In genomic region chr13:66154981-66155380, GRCh38 we compare ENCODE assay signal across 18 cellular contexts.
A peak's percentile ranks its signal among the peaks of the same experiment; 100 is the strongest.
DNase-seq lines count a peak whose midpoint lies in the region; ATAC-seq and TF ChIP-seq lines count a peak whose summit lies in the region.
"Had no signal": no experiment of that assay in that cellular context is flagged by ENCODE, and none has a peak within 500 bp of the region (broad histone marks: within the 10 kb centered on the region; RNA-seq: fewer than 3 reads in every experiment).

No MANE protein-coding gene starts in this region.

- H3K9me2 ChIP-seq in SK-N-SH = 0 out of 2 replicates have a peak, but pooled peaks cover 3% of the 10 kb centered on the region
- no peaks in the 10 kb centered on the region for H3K9me2 ChIP-seq in OCI-LY7 (ENCODE audit: insufficient read depth, low read length)

- H3K4me1 ChIP-seq in SK-N-SH (ENCODE audit: control insufficient read depth in 1 of 2, insufficient read depth in 2 of 2, low read depth in 1 of 2, low read length in 1 of 2) = no peaks in the 10 kb centered on the region
- H3K4me1 ChIP-seq in OCI-LY7 (ENCODE audit: insufficient read depth, low read length, poor library complexity, severe bottlenecking) = peaks cover 13% of the 10 kb centered on the region
- H3K4me1 ChIP-seq: transverse colon had no signal

- H3K79me2 ChIP-seq in SK-N-SH (ENCODE audit: insufficient read depth) (no peaks in the 10 kb centered on the region), OCI-LY7 (ENCODE audit: insufficient read depth, low read depth, low read length) (no peaks in the 10 kb centered on the region)

- no peak for TF ChIP-seq EP300 in SK-N-SH (IDR thresholded peaks at IDR 0.05; ENCODE audit: borderline replicate concordance in 1 of 2, low read depth in 1 of 2, low read length in 1 of 2)

- TF ChIP-seq RAD21 in SK-N-SH (IDR thresholded peaks at IDR 0.05; ENCODE audit: low read length) = no peak

- H2AFZ ChIP-seq in SK-N-SH (ENCODE audit: low read depth) (peak overlapping the region; percentile 60), OCI-LY7 (ENCODE audit: low read length) (peak overlapping the region; percentile 45; the same call in 1 of the 2 replicates)

- no peaks in the 10 kb centered on the region for H3K9me3 ChIP-seq in SK-N-SH
- no peaks in the 10 kb centered on the region for H3K9me3 ChIP-seq in OCI-LY7 (ENCODE audit: low read length)
- H3K9me3 ChIP-seq: transverse colon had no signal

- no peak overlapping the region for H3K9ac ChIP-seq in SK-N-SH

- POLR2A ChIA-PET in SK-N-SH (lab: Yijun Ruan, JAX) = no interaction called here
- POLR2A ChIA-PET in OCI-LY7 (lab: Charles Lee) = interaction anchor here (0.7 kb wide), 1 partner anchor 1067 kb away, joined by 3 read pairs; no protein-coding TSS in a partner anchor

- H3K4me2 ChIP-seq in SK-N-SH = peak overlapping the region; percentile 14; the same call in 1 of the 2 replicates
- H3K4me2 ChIP-seq in OCI-LY7 (ENCODE audit: low read length) = peak overlapping the region; percentile 10; the same call in 1 of the 2 replicates

- peaks cover 4% of the 10 kb centered on the region for H3F3A ChIP-seq in SK-N-SH (replicated peaks; ENCODE audit: insufficient read depth)

- WGBS in SK-N-SH (ENCODE audit: low lambda C conversion rate) = 3% methylated on average over 1 of the region's 1 CpG

- TF ChIP-seq CTCF in SK-N-SH (IDR thresholded peaks at IDR 0.05) (no peak), OCI-LY7 (conservative IDR thresholded peaks at IDR 0.05; ENCODE audit: low read length) (no peak), fibroblast of pulmonary artery (IDR thresholded peaks at IDR 0.05; ENCODE audit: low read length, missing control alignments) (no peak)

- H3K36me3 ChIP-seq in SK-N-SH (replicated peaks in 1 of 2; ENCODE audit: control insufficient read depth in 1 of 2, insufficient read depth in 2 of 2, low read length in 1 of 2) (no peaks in the 10 kb centered on the region), OCI-LY7 (ENCODE audit: insufficient read depth, low read length) (no peaks in the 10 kb centered on the region)
- H3K36me3 ChIP-seq: transverse colon had no signal

- intact Hi-C loops in OCI-LY7 (cut with micrococcal nuclease; ENCODE audit: unreplicated experiment) (no loop called here), Right ventricle myocardium inferior (cut with DNase I) (no loop called here)

- BruUV-seq in OCI-LY7 (replicated peaks; lab: Mats Ljungman, UMichigan) = no TSS peak

- H3K4me3 ChIP-seq in SK-N-SH (ENCODE audit: low read depth in 2 of 2, low read length in 1 of 2) (no peak overlapping the region), OCI-LY7 (ENCODE audit: low read depth, low read length, poor library complexity, severe bottlenecking) (no peak overlapping the region), fibroblast of pulmonary artery (replicated peaks; ENCODE audit: low read depth, low read length) (no peak overlapping the region)
- H3K4me3 ChIP-seq: transverse colon had no signal

- H3K27me3 ChIP-seq in SK-N-SH (ENCODE audit: insufficient read depth) = no peaks in the 10 kb centered on the region
- H3K27me3 ChIP-seq: transverse colon had no signal

- no peak for DNase-seq in SK-N-SH
- DNase-seq in OCI-LY7 (ENCODE audit: low spot score) = peak; percentile 4
- DNase-seq in fibroblast of pulmonary artery (ENCODE audit: low read depth) = peak; percentile 28
- peak; percentile 21 for DNase-seq in stromal cell of bone marrow (ENCODE audit: low read depth)
- DNase-seq in kidney tubule cell (ENCODE audit: low spot score) = no peak
- no peak for DNase-seq in Right ventricle myocardium inferior (ENCODE audit: missing footprints)
- no peak for DNase-seq in NCI-H1436 treated with DMSO at 0.1 percent for 48 hours (lab: John Stamatoyannopoulos, UW)
- DNase-seq: activated CD8-positive, alpha-beta memory T cell treated with anti-CD3 and anti-CD28 coated beads, Interleukin-2, amount 10 ng/mL, durations not matched to agents 7 days and 5 days; activated naive CD8-positive, alpha-beta T cell treated with anti-CD3 and anti-CD28 coated beads, Interleukin-2, amount 50 U/mL, for 24 hours; CD4-positive, alpha-beta memory T cell; effector CD4-positive, alpha-beta T cell; H7; NCI-H1105; NCI-H510A treated with DMSO at 0.1 percent for 48 hours; stimulated activated naive CD8-positive, alpha-beta T cell treated with anti-CD3 and anti-CD28 coated beads, Interleukin-15, Interleukin-2, amounts not matched to agents 100 U/mL and 50 U/mL, for 24 hours; transverse colon had no signal

- CTCF ChIA-PET in SK-N-SH (lab: Yijun Ruan, JAX) (no interaction called here), OCI-LY7 (lab: Charles Lee; ENCODE audit: unreplicated experiment) (no interaction called here)

- H4K20me1 ChIP-seq in SK-N-SH (ENCODE audit: insufficient read depth) (no peaks in the 10 kb centered on the region), OCI-LY7 (ENCODE audit: insufficient read depth, low read length) (no peaks in the 10 kb centered on the region)

- H3K27ac ChIP-seq in SK-N-SH (ENCODE audit: low read depth in 2 of 2, low read length in 1 of 2) = peak overlapping the region in 1 of 2 experiments; percentile 43; a peak in 1 of 4 replicates
- no peak overlapping the region for H3K27ac ChIP-seq in OCI-LY7 (ENCODE audit: low read depth, low read length, poor library complexity, severe bottlenecking)
- H3K27ac ChIP-seq: transverse colon had no signal

- ATAC-seq in SK-N-SH treated with all-trans-retinoic acid at 6 μM for 48 hours = no peak
- ATAC-seq in Right ventricle myocardium inferior = no peak
- ATAC-seq: activated CD8-positive, alpha-beta memory T cell treated with anti-CD3 and anti-CD28 coated beads, Interleukin-2, amount 10 ng/mL, durations not matched to agents 7 days and 5 days; activated naive CD8-positive, alpha-beta T cell treated with anti-CD3 and anti-CD28 coated beads, Interleukin-2, amount 50 U/mL, for 24 hours; activated T-helper 17 cell treated with anti-CD3 and anti-CD28 coated beads, Interleukin-2, amount 50 U/mL, for 72 hours; stimulated activated naive CD8-positive, alpha-beta T cell treated with anti-CD3 and anti-CD28 coated beads, Interleukin-15, Interleukin-2, amounts not matched to agents 100 U/mL and 50 U/mL, for 24 hours had no signal

TF ChIP-seq in SK-N-SH, 30 proteins besides CTCF, POLR2A, EP300 and RAD21:
- no peak for TF ChIP-seq ZBTB33 (IDR thresholded peaks at IDR 0.05; ENCODE audit: borderline replicate concordance, low read depth)
- TF ChIP-seq POLR2AphosphoS5 (IDR thresholded peaks at IDR 0.05; ENCODE audit: low read depth, low read length) = no peak
- no peak for TF ChIP-seq NFIC (IDR thresholded peaks at IDR 0.05; ENCODE audit: borderline replicate concordance)

TF ChIP-seq in SK-N-SH treated with all-trans-retinoic acid at 6 μM for 48 hours, 23 proteins besides CTCF, POLR2A, EP300 and RAD21 (continues in another document):
- TF ChIP-seq ARNTL (CRISPR knock-in tag; IDR thresholded peaks at IDR 0.05; ENCODE audit: borderline replicate concordance, low read depth) (no peak), TSHZ2 (CRISPR knock-in tag; IDR thresholded peaks at IDR 0.05) (no peak), OSR1 (CRISPR knock-in tag; IDR thresholded peaks at IDR 0.05) (no peak), CSDC2 (CRISPR knock-in tag; IDR thresholded peaks at IDR 0.05) (no peak), PPARA (CRISPR knock-in tag; IDR thresholded peaks at IDR 0.05; ENCODE audit: borderline replicate concordance) (no peak), BACH2 (CRISPR knock-in tag; IDR thresholded peaks at IDR 0.05; ENCODE audit: borderline replicate concordance) (no peak), ZFP30 (CRISPR knock-in tag; IDR thresholded peaks at IDR 0.05) (no peak), CREB5 (CRISPR knock-in tag; IDR thresholded peaks at IDR 0.05; ENCODE audit: low read depth) (no peak), ESRRG (CRISPR knock-in tag; IDR thresholded peaks at IDR 0.05) (no peak), GLIS3 (CRISPR knock-in tag; IDR thresholded peaks at IDR 0.05) (no peak), ZC3H10 (CRISPR knock-in tag; IDR thresholded peaks at IDR 0.05) (no peak), ISL1 (CRISPR knock-in tag; IDR thresholded peaks at IDR 0.05) (no peak)

Comparison
In these comparisons a context has a peak if more than half of its experiments do, and no peak if none do; other contexts are left out.
1. DNase-seq: peak in OCI-LY7 (single experiment), fibroblast of pulmonary artery (single experiment) and stromal cell of bone marrow (single experiment); none in SK-N-SH (single experiment), kidney tubule cell (single experiment), Right ventricle myocardium inferior (single experiment) and NCI-H1436 treated with DMSO at 0.1 percent for 48 hours (single experiment).